ENCODE assay signal across 12 cellular contexts in genomic region chr11:119014209-119014924, GRCh38. TPM values are rescaled to one million over a fixed set of nuclear protein-coding genes. Genes with fewer than 3 reads are reported as not detected.
A peak's percentile ranks its signal among the peaks of the same experiment; 100 is the strongest.
DNase-seq lines count a peak whose midpoint lies in the region; ATAC-seq and TF ChIP-seq lines count a peak whose summit lies in the region.
"Had no signal": no experiment of that assay in that cellular context is flagged by ENCODE, and none has a peak within 500 bp of the region (broad histone marks: within the 10 kb centered on the region; RNA-seq: fewer than 3 reads in every experiment).

No MANE protein-coding gene starts in this region.

- no peak for DNase-seq in activated naive CD4-positive, alpha-beta T cell treated with anti-CD3 and anti-CD28 coated beads, Interleukin-2, amount 10 ng/mL, durations not matched to agents 7 days and 5 days
- no peak for DNase-seq in activated naive CD4-positive, alpha-beta T cell treated with Interleukin-2 at 50 U/mL for 16 hours
- peak; percentile 12 for DNase-seq in H7
- no peak for DNase-seq in activated naive CD4-positive, alpha-beta T cell treated with anti-CD3 and anti-CD28 coated beads, Interleukin-2, amount 50 U/mL, for 72 hours (ENCODE audit: low spot score in 2 of 2)
- no peak for DNase-seq in osteocyte (ENCODE audit: extremely low spot score, unreplicated experiment)
- no peak for DNase-seq in sciatic nerve (ENCODE audit: low spot score)
- DNase-seq: mammary epithelial cell, NCI-H1048, testis had no signal

- H3K36me3 Mint-ChIP-seq in activated naive CD4-positive, alpha-beta T cell treated with anti-CD3 and anti-CD28 coated beads, Interleukin-2, amount 10 ng/mL, durations not matched to agents 7 days and 5 days: peaks cover 72% of the 10 kb centered on the region
- peaks cover 40 to 45% of the 10 kb centered on the region in 2 donors for H3K36me3 Mint-ChIP-seq in activated naive CD4-positive, alpha-beta T cell treated with anti-CD3 and anti-CD28 coated beads, Interleukin-2, amount 50 U/mL, for 72 hours
- peaks cover 28% of the 10 kb centered on the region for H3K36me3 Mint-ChIP-seq in osteocyte (ENCODE audit: unreplicated experiment)

- H3K27me3 ChIP-seq in H7 (ENCODE audit: control insufficient read depth, insufficient read depth, low read length): no peaks in the 10 kb centered on the region
- H3K27me3 ChIP-seq: testis had no signal

- H3K27ac Mint-ChIP-seq in activated naive CD4-positive, alpha-beta T cell treated with anti-CD3 and anti-CD28 coated beads, Interleukin-2, amount 10 ng/mL, durations not matched to agents 7 days and 5 days: peak overlapping the region; percentile 52
- peak overlapping the region; percentile 48 to 82 for H3K27ac Mint-ChIP-seq in activated naive CD4-positive, alpha-beta T cell treated with anti-CD3 and anti-CD28 coated beads, Interleukin-2, amount 50 U/mL, for 72 hours
- peak overlapping the region; percentile 14 for H3K27ac Mint-ChIP-seq in osteocyte (ENCODE audit: unreplicated experiment)

- CTCF ChIA-PET in activated naive CD4-positive, alpha-beta T cell treated with anti-CD3 and anti-CD28 coated beads, Interleukin-2, amount 10 ng/mL, durations not matched to agents 7 days and 5 days (lab: Charles Lee): interaction anchor here (0.6 to 1.5 kb wide), 2 partner anchors 16 to 64 kb away, joined by 3 to 5 read pairs; partner anchors contain the start of gene SLC37A4

- no peak overlapping the region for H3K4me3 ChIP-seq in H7 (ENCODE audit: insufficient read depth, low read depth, low read length)
- H3K4me3 ChIP-seq: testis had no signal

- no peaks in the 10 kb centered on the region for H3K27me3 Mint-ChIP-seq in activated naive CD4-positive, alpha-beta T cell treated with anti-CD3 and anti-CD28 coated beads, Interleukin-2, amount 10 ng/mL, durations not matched to agents 7 days and 5 days
- H3K27me3 Mint-ChIP-seq in osteocyte (ENCODE audit: unreplicated experiment): no peaks in the 10 kb centered on the region
- H3K27me3 Mint-ChIP-seq: IgD-negative memory B cell had no signal

- no peak for TF ChIP-seq CTCF in osteocyte (IDR thresholded peaks at IDR 0.05)

- peaks cover 43% of the 10 kb centered on the region for H3K4me1 Mint-ChIP-seq in activated naive CD4-positive, alpha-beta T cell treated with anti-CD3 and anti-CD28 coated beads, Interleukin-2, amount 10 ng/mL, durations not matched to agents 7 days and 5 days
- peaks cover 17% of the 10 kb centered on the region for H3K4me1 Mint-ChIP-seq in osteocyte (ENCODE audit: unreplicated experiment)

- no peak for ATAC-seq in activated naive CD4-positive, alpha-beta T cell treated with anti-CD3 and anti-CD28 coated beads, Interleukin-2, amount 50 U/mL, for 72 hours
- no peak for ATAC-seq in HG02973 (IDR thresholded peaks at IDR 0.05; ENCODE audit: unreplicated experiment)
- no peak for ATAC-seq in sciatic nerve
- ATAC-seq in GM18498 (IDR thresholded peaks at IDR 0.05; ENCODE audit: unreplicated experiment): no peak

- H3K9me3 Mint-ChIP-seq in activated naive CD4-positive, alpha-beta T cell treated with anti-CD3 and anti-CD28 coated beads, Interleukin-2, amount 10 ng/mL, durations not matched to agents 7 days and 5 days: no peaks in the 10 kb centered on the region
- H3K9me3 Mint-ChIP-seq in activated naive CD4-positive, alpha-beta T cell treated with anti-CD3 and anti-CD28 coated beads, Interleukin-2, amount 50 U/mL, for 72 hours: no peaks in the 10 kb centered on the region
- no peaks in the 10 kb centered on the region for H3K9me3 Mint-ChIP-seq in osteocyte (ENCODE audit: unreplicated experiment)
- H3K9me3 Mint-ChIP-seq: IgD-negative memory B cell had no signal

- peaks cover 46% of the 10 kb centered on the region for H3K36me3 ChIP-seq in H7 (replicated peaks; ENCODE audit: control insufficient read depth, insufficient read depth, low read length)

- no peak overlapping the region for H3K4me3 Mint-ChIP-seq in activated naive CD4-positive, alpha-beta T cell treated with anti-CD3 and anti-CD28 coated beads, Interleukin-2, amount 10 ng/mL, durations not matched to agents 7 days and 5 days
- no peak overlapping the region for H3K4me3 Mint-ChIP-seq in osteocyte (ENCODE audit: unreplicated experiment)

- intact Hi-C loops in sciatic nerve (cut with DNase I): no loop called here

RNA-seq across cellular contexts. Expression of gene RPS25, which starts 3.8 kb away (rescaled TPM):
- 881 and 959 TPM in 2 replicates for total RNA-seq in H7 (2014; rRNA removed; shearing (Covaris generic))
- total RNA-seq in activated naive CD4-positive, alpha-beta T cell treated with anti-CD3 and anti-CD28 coated beads, Interleukin-2, amount 50 U/mL, for 72 hours: 1,000 to 10,000 TPM; 1,843 to 2,330 TPM
- total RNA-seq in osteocyte: 933 and 949 TPM in 2 replicates
- total RNA-seq in sciatic nerve: 815 TPM

RNA-seq across cellular contexts. Expression of gene TRAPPC4, which starts 4.2 kb away (rescaled TPM):
- 78.3 and 98.2 TPM in 2 replicates for total RNA-seq in H7 (2014; rRNA removed; shearing (Covaris generic))
- 100 to 1,000 TPM in 1 of 2 donors, 10 to 100 TPM in 1; 67.3 to 123 TPM for total RNA-seq in activated naive CD4-positive, alpha-beta T cell treated with anti-CD3 and anti-CD28 coated beads, Interleukin-2, amount 50 U/mL, for 72 hours
- total RNA-seq in osteocyte (71.4 and 75.3 TPM in 2 replicates), sciatic nerve (61.9 TPM)

RNA-seq across cellular contexts. Expression of gene SLC37A4, which starts 16.3 kb away (rescaled TPM):
- 53.2 and 54.5 TPM in 2 replicates for total RNA-seq in H7 (2014; rRNA removed; shearing (Covaris generic))
- total RNA-seq in activated naive CD4-positive, alpha-beta T cell treated with anti-CD3 and anti-CD28 coated beads, Interleukin-2, amount 50 U/mL, for 72 hours: 10 to 100 TPM; 22.3 to 33.4 TPM
- total RNA-seq in osteocyte (15.6 and 16.3 TPM in 2 replicates), sciatic nerve (14.8 TPM)

RNA-seq across cellular contexts. Expression of gene CENATAC, which starts 16.4 kb away (rescaled TPM):
- total RNA-seq in H7 (2014; rRNA removed; shearing (Covaris generic)): 15.7 and 18.0 TPM in 2 replicates
- 10 to 100 TPM; 39.0 to 60.1 TPM for total RNA-seq in activated naive CD4-positive, alpha-beta T cell treated with anti-CD3 and anti-CD28 coated beads, Interleukin-2, amount 50 U/mL, for 72 hours
- total RNA-seq in osteocyte (31.6 and 32.7 TPM in 2 replicates), sciatic nerve (57.0 TPM)

RNA-seq across cellular contexts. Expression of gene HYOU1, which starts 42.6 kb away (rescaled TPM):
- total RNA-seq in H7 (2014; rRNA removed; shearing (Covaris generic)): 183 and 200 TPM in 2 replicates
- total RNA-seq in activated naive CD4-positive, alpha-beta T cell treated with anti-CD3 and anti-CD28 coated beads, Interleukin-2, amount 50 U/mL, for 72 hours: 100 to 1,000 TPM in 1 of 2 donors, 10 to 100 TPM in 1; 71.7 to 117 TPM
- total RNA-seq in osteocyte: 168 TPM in 2 replicates
- total RNA-seq in sciatic nerve: 107 TPM

Comparison
In these comparisons a context has a peak if more than half of its experiments do, and no peak if none do; other contexts are left out.
1. H3K27ac Mint-ChIP-seq: peak in every context shown above with its lines; median percentile 65 in activated naive CD4-positive, alpha-beta T cell treated with anti-CD3 and anti-CD28 coated beads, Interleukin-2, amount 50 U/mL, for 72 hours; 52 in activated naive CD4-positive, alpha-beta T cell treated with anti-CD3 and anti-CD28 coated beads, Interleukin-2, amount 10 ng/mL, durations not matched to agents 7 days and 5 days; 14 in osteocyte.